In the genomic region with DNA sequence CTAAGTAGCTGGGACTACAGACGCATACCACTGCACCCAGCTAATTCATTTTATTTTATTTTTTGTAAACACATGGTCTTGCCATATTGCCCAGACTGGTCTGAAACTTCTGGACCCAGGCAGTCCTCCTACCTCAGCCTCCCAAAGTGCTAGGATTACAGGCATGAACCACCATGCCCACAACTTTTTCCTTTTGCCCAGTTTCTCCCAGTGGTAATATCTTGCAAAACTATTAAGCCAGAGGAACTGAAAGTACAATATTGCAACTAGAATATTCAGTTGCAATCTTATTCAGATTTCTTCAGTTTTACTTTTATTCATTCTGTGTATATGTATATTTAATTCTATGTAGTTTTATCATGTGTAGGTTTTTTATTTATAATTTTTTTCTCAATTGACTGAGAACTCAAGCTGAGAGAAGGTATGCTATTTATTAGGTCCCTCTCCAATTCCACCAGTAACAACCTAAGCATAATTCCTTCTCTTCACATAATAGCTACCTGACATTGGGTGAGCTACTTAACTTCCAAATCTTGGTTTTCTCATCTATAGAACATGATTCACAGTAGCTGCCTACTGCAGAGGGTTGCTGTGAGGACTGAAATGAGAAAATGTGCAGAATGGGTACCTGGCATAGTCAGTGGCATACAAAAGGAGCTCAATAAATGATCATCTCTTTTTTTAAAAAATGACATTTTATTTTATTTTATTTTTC, we compare ENCODE assay signal across 18 cellular contexts.
"Had no signal": no experiment of that assay in that cellular context is flagged by ENCODE, and none has a peak within 500 bp of the region (broad histone marks: within the 10 kb centered on the region; RNA-seq: fewer than 3 reads in every experiment).

No MANE protein-coding gene starts in this region.

- H3K9me3 Mint-ChIP-seq: activated naive CD4-positive, alpha-beta T cell treated with anti-CD3 and anti-CD28 coated beads, Interleukin-2, amount 10 ng/mL, durations not matched to agents 7 days and 5 days; T-helper 1 cell treated with Interleukin-12 subunit alpha and Interleukin-12 subunit beta and Interleukin-4 antibody, amounts not matched to agents 30 μg/mL and 1 μg/mL, for 36 hours had no signal

- H3K4me3 Mint-ChIP-seq: activated naive CD4-positive, alpha-beta T cell treated with anti-CD3 and anti-CD28 coated beads, Interleukin-2, amount 10 ng/mL, durations not matched to agents 7 days and 5 days; mesothelial cell of epicardium; nephron; T-helper 1 cell treated with Interleukin-12 subunit alpha and Interleukin-12 subunit beta and Interleukin-4 antibody, amounts not matched to agents 30 μg/mL and 1 μg/mL, for 36 hours had no signal

- H3K4me1 Mint-ChIP-seq: activated naive CD4-positive, alpha-beta T cell treated with anti-CD3 and anti-CD28 coated beads, Interleukin-2, amount 10 ng/mL, durations not matched to agents 7 days and 5 days had no signal

- H3K27me3 Mint-ChIP-seq: activated naive CD4-positive, alpha-beta T cell treated with anti-CD3 and anti-CD28 coated beads, Interleukin-2, amount 10 ng/mL, durations not matched to agents 7 days and 5 days had no signal

- ATAC-seq: activated CD4-positive, CD25-positive, alpha-beta regulatory T cell treated with anti-CD3 and anti-CD28 coated beads, Interleukin-2, amount 50 U/mL, for 24 hours; gastroesophageal sphincter; heart left ventricle; left lobe of liver had no signal

- DNase-seq: activated effector memory CD4-positive, alpha-beta T cell treated with Interleukin-2 at 50 U/mL for 16 hours; activated naive CD4-positive, alpha-beta T cell treated with anti-CD3 and anti-CD28 coated beads, Interleukin-2, amount 10 ng/mL, durations not matched to agents 7 days and 5 days; activated T-cell treated with anti-CD3 and anti-CD28 coated beads for 4 hours; cerebellar nuclear complex; cortex of kidney; effector CD8-positive, alpha-beta T cell; heart left ventricle; kidney; sigmoid colon; stimulated activated CD4-positive, alpha-beta T cell treated with anti-CD3 and anti-CD28 coated beads, Interleukin-4, amount 100 ng/mL, for 4 hours; stimulated activated naive CD4-positive, alpha-beta T cell; transverse colon had no signal

- H3K27ac Mint-ChIP-seq: activated naive CD4-positive, alpha-beta T cell treated with anti-CD3 and anti-CD28 coated beads, Interleukin-2, amount 10 ng/mL, durations not matched to agents 7 days and 5 days; mesothelial cell of epicardium had no signal
